ENCODE assay signal across 14 cellular contexts in genomic region chr5:143166661-143167420, GRCh38.
A peak's percentile ranks its signal among the peaks of the same experiment; 100 is the strongest.
DNase-seq lines count a peak whose midpoint lies in the region; ATAC-seq and TF ChIP-seq lines count a peak whose summit lies in the region.
"Had no signal": no experiment of that assay in that cellular context is flagged by ENCODE, and none has a peak within 500 bp of the region (broad histone marks: within the 10 kb centered on the region; RNA-seq: fewer than 3 reads in every experiment).

No MANE protein-coding gene starts in this region.

- peak; percentile 57 for ATAC-seq in GM18909 (IDR thresholded peaks at IDR 0.05; ENCODE audit: poor library complexity, unreplicated experiment)
- ATAC-seq in HG02759 (IDR thresholded peaks at IDR 0.05; ENCODE audit: unreplicated experiment), result peak; percentile 77
- ATAC-seq in GM19467 (IDR thresholded peaks at IDR 0.05; ENCODE audit: unreplicated experiment), result no peak
- ATAC-seq in Right ventricle myocardium superior (ENCODE audit: poor library complexity), result no peak

- H3K4me3 Mint-ChIP-seq in nephron progenitor cell, result no peak overlapping the region
- H3K4me3 Mint-ChIP-seq: activated naive CD4-positive, alpha-beta T cell treated with anti-CD3 and anti-CD28 coated beads for 36 hours; neural crest cell had no signal

- peak overlapping the region; percentile 64 for H3K27ac Mint-ChIP-seq in nephron progenitor cell
- H3K27ac Mint-ChIP-seq: activated naive CD4-positive, alpha-beta T cell treated with anti-CD3 and anti-CD28 coated beads for 36 hours had no signal

- H3K9me3 Mint-ChIP-seq in nephron progenitor cell, result no peaks in the 10 kb centered on the region
- H3K9me3 Mint-ChIP-seq: activated naive CD4-positive, alpha-beta T cell treated with anti-CD3 and anti-CD28 coated beads for 36 hours had no signal

- intact Hi-C loops in Right ventricle myocardium superior (cut with DNase I), result no loop called here

- no peaks in the 10 kb centered on the region for H3K4me1 Mint-ChIP-seq in nephron progenitor cell

- TF ChIP-seq CTCF in nephron progenitor cell (IDR thresholded peaks at IDR 0.05), result no peak

- peaks cover 3% of the 10 kb centered on the region for H3K36me3 Mint-ChIP-seq in nephron progenitor cell (ENCODE audit: low read depth)

- DNase-seq in LoVo (ENCODE audit: low spot score) (peak; percentile 41), nephron progenitor cell (no peak), germinal center (ENCODE audit: low spot score) (no peak), Right ventricle myocardium superior (no peak)
- no peak for DNase-seq in activated CD4-positive, CD25-positive, alpha-beta regulatory T cell treated with anti-CD3 and anti-CD28 coated beads, Interleukin-2, amount 50 U/mL, for 72 hours
- DNase-seq: activated CD8-positive, alpha-beta memory T cell treated with anti-CD3 and anti-CD28 coated beads for 24 hours; activated naive CD4-positive, alpha-beta T cell treated with anti-CD3 and anti-CD28 coated beads for 36 hours; KBM-7; left ventricle myocardium inferior; NCI-H1930 had no signal

- H3K27me3 Mint-ChIP-seq in nephron progenitor cell (ENCODE audit: low read depth, poor library complexity), result peaks cover 3% of the 10 kb centered on the region

Comparison
In these comparisons a context has a peak if more than half of its experiments do, and no peak if none do; other contexts are left out.
1. ATAC-seq: peak in GM18909 (single experiment) and HG02759 (single experiment); none in GM19467 (single experiment) and Right ventricle myocardium superior (single experiment).